In genomic region chr11:75383246-75383645, GRCh38 we compare ENCODE assay signal across 10 cellular contexts. TPM values are rescaled to one million over a fixed set of nuclear protein-coding genes. Genes with fewer than 3 reads are reported as not detected.
DNase-seq lines count a peak whose midpoint lies in the region; ATAC-seq and TF ChIP-seq lines count a peak whose summit lies in the region.
"Had no signal": no experiment of that assay in that cellular context is flagged by ENCODE, and none has a peak within 500 bp of the region (broad histone marks: within the 10 kb centered on the region; RNA-seq: fewer than 3 reads in every experiment).

No MANE protein-coding gene starts in this region.

- H3K9me3 Mint-ChIP-seq in activated T-helper 17 cell treated with anti-CD3 and anti-CD28 coated beads, Interleukin-2, amount 50 U/mL, for 72 hours, result no peaks in the 10 kb centered on the region
- H3K9me3 Mint-ChIP-seq in naive thymus-derived CD8-positive, alpha-beta T cell, result no peaks in the 10 kb centered on the region

- H3K27me3 Mint-ChIP-seq in activated T-helper 17 cell treated with anti-CD3 and anti-CD28 coated beads, Interleukin-2, amount 50 U/mL, for 72 hours, result no peaks in the 10 kb centered on the region
- no peaks in the 10 kb centered on the region for H3K27me3 Mint-ChIP-seq in naive thymus-derived CD8-positive, alpha-beta T cell

- TF ChIP-seq CTCF in GM10266 (IDR thresholded peaks at IDR 0.05; ENCODE audit: control insufficient read depth, insufficient read depth, low read depth, missing control alignments), result no peak

- peak overlapping the region; percentile 68 for H3K27ac Mint-ChIP-seq in activated T-helper 17 cell treated with anti-CD3 and anti-CD28 coated beads, Interleukin-2, amount 50 U/mL, for 72 hours
- H3K27ac Mint-ChIP-seq in naive thymus-derived CD8-positive, alpha-beta T cell, result peak overlapping the region; percentile 84 to 96 (median 92)

- POLR2A ChIA-PET in naive thymus-derived CD8-positive, alpha-beta T cell (lab: Charles Lee), result interaction anchor here (0.7 to 8.0 kb wide), 9 partner anchors 28 to 142 kb away, joined by 3 to 73 read pairs (median 12); partner anchors contain the start of genes ARRB1 and GDPD5

- peak overlapping the region; percentile 7 for H3K4me3 Mint-ChIP-seq in activated T-helper 17 cell treated with anti-CD3 and anti-CD28 coated beads, Interleukin-2, amount 50 U/mL, for 72 hours
- H3K4me3 Mint-ChIP-seq in naive thymus-derived CD8-positive, alpha-beta T cell, result peak overlapping the region in 9 of 10 donors; percentile 1 to 90 (median 59)

- H3K4me1 Mint-ChIP-seq in activated T-helper 17 cell treated with anti-CD3 and anti-CD28 coated beads, Interleukin-2, amount 50 U/mL, for 72 hours, result peaks cover 9% of the 10 kb centered on the region
- peaks cover 13 to 28% (median 27%) of the 10 kb centered on the region in 4 donors for H3K4me1 Mint-ChIP-seq in naive thymus-derived CD8-positive, alpha-beta T cell

- peak; percentile 28 for DNase-seq in NCI-H82 (lab: John Stamatoyannopoulos, UW)
- DNase-seq in NCI-H82 treated with DMSO at 0.1 percent for 48 hours (lab: John Stamatoyannopoulos, UW; ENCODE audit: unreplicated experiment), result no peak
- peak; percentile 20 for DNase-seq in MV-4-11 (lab: John Stamatoyannopoulos, UW)
- DNase-seq in naive thymus-derived CD8-positive, alpha-beta T cell, result peak in 9 of 10 donors; percentile 27 to 74 (median 40)
- DNase-seq in GM10266 (ENCODE audit: extremely low spot score), result no peak
- DNase-seq: glutamatergic neuron, right lobe of liver had no signal

- no peaks in the 10 kb centered on the region for H3K36me3 Mint-ChIP-seq in activated T-helper 17 cell treated with anti-CD3 and anti-CD28 coated beads, Interleukin-2, amount 50 U/mL, for 72 hours (ENCODE audit: low read depth)
- H3K36me3 Mint-ChIP-seq in naive thymus-derived CD8-positive, alpha-beta T cell, result no peaks in the 10 kb centered on the region

- ATAC-seq in activated T-helper 17 cell treated with anti-CD3 and anti-CD28 coated beads, Interleukin-2, amount 50 U/mL, for 72 hours (replicated peaks), result no peak
- ATAC-seq in naive thymus-derived CD8-positive, alpha-beta T cell, result peak; percentile 81 to 82
- no peak for ATAC-seq in GM21737 (IDR thresholded peaks at IDR 0.05; ENCODE audit: unreplicated experiment)
- no peak for ATAC-seq in GM19324 (IDR thresholded peaks at IDR 0.05; ENCODE audit: low FRiP score, unreplicated experiment)

RNA-seq across cellular contexts. Expression of gene RPS3, which starts 16.1 kb away (rescaled TPM):
- 1,000 to 10,000 TPM; 4,623 to 5,372 TPM for total RNA-seq in activated T-helper 17 cell treated with anti-CD3 and anti-CD28 coated beads, Interleukin-2, amount 50 U/mL, for 72 hours
- 1,000 to 10,000 TPM; 5,159 to 5,268 TPM for total RNA-seq in naive thymus-derived CD8-positive, alpha-beta T cell
- 1,000 to 10,000 TPM; 6,922 to 7,216 (median 7,023) TPM for polyA plus RNA-seq in naive thymus-derived CD8-positive, alpha-beta T cell

RNA-seq across cellular contexts. Expression of gene ARRB1, which starts 31.8 kb away (rescaled TPM):
- 10 to 100 TPM; 10.7 to 14.7 TPM for total RNA-seq in activated T-helper 17 cell treated with anti-CD3 and anti-CD28 coated beads, Interleukin-2, amount 50 U/mL, for 72 hours
- 10 to 100 TPM; 60.0 to 65.3 TPM for total RNA-seq in naive thymus-derived CD8-positive, alpha-beta T cell
- polyA plus RNA-seq in naive thymus-derived CD8-positive, alpha-beta T cell, result 10 to 100 TPM in 1 of 3 donors, 1 to 10 TPM in 2; 7.6 to 12.2 (median 9.0) TPM

RNA-seq across cellular contexts. Expression of gene KLHL35, which starts 49.8 kb away (rescaled TPM):
- 1 to 10 TPM in 1 of 2 donors, under 1 TPM in 1; 0.50 to 1.2 TPM for total RNA-seq in activated T-helper 17 cell treated with anti-CD3 and anti-CD28 coated beads, Interleukin-2, amount 50 U/mL, for 72 hours
- total RNA-seq in naive thymus-derived CD8-positive, alpha-beta T cell, result 1 to 10 TPM in 1 of 2 experiments, under 1 TPM in 1; 0.66 to 1.3 TPM
- polyA plus RNA-seq in naive thymus-derived CD8-positive, alpha-beta T cell, result 1 to 10 TPM in 1 of 3 donors, under 1 TPM in 2; 0.38 to 1.2 (median 0.74) TPM

Comparison
In these comparisons a context has a peak if more than half of its experiments do, and no peak if none do; other contexts are left out.
1. DNase-seq: peak in NCI-H82 (single experiment), MV-4-11 (single experiment) and naive thymus-derived CD8-positive, alpha-beta T cell (9 of 10); none in NCI-H82 treated with DMSO at 0.1 percent for 48 hours (single experiment) and GM10266 (single experiment).
2. ATAC-seq: peak in naive thymus-derived CD8-positive, alpha-beta T cell (2 of 2); none in activated T-helper 17 cell treated with anti-CD3 and anti-CD28 coated beads, Interleukin-2, amount 50 U/mL, for 72 hours (single experiment), GM21737 (single experiment) and GM19324 (single experiment).